In the genomic region with DNA sequence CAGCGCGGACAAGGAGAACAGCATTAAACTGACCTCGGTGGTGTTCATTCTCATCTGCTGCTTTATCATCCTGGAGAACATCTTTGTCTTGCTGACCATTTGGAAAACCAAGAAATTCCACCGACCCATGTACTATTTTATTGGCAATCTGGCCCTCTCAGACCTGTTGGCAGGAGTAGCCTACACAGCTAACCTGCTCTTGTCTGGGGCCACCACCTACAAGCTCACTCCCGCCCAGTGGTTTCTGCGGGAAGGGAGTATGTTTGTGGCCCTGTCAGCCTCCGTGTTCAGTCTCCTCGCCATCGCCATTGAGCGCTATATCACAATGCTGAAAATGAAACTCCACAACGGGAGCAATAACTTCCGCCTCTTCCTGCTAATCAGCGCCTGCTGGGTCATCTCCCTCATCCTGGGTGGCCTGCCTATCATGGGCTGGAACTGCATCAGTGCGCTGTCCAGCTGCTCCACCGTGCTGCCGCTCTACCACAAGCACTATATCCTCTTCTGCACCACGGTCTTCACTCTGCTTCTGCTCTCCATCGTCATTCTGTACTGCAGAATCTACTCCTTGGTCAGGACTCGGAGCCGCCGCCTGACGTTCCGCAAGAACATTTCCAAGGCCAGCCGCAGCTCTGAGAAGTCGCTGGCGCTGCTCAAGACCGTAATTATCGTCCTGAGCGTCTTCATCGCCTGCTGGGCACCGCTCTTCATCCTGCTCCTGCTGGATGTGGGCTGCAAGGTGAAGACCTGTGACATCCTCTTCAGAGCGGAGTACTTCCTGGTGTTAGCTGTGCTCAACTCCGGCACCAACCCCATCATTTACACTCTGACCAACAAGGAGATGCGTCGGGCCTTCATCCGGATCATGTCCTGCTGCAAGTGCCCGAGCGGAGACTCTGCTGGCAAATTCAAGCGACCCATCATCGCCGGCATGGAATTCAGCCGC, we compare ENCODE assay signal across 8 cellular contexts. TPM values are rescaled to one million over a fixed set of nuclear protein-coding genes. Genes with fewer than 3 reads are reported as not detected.
DNase-seq lines count a peak whose midpoint lies in the region; ATAC-seq and TF ChIP-seq lines count a peak whose summit lies in the region.

No MANE protein-coding gene starts in this region.

- H3K36me3 Mint-ChIP-seq in H9 (ENCODE audit: insufficient read depth in 1 of 3, low read depth in 3 of 3): peaks cover 0 to 11% (median 5%) of the 10 kb centered on the region in 3 experiments; a peak in 5 of 7 replicates
- H3K36me3 Mint-ChIP-seq in activated CD8-positive, alpha-beta T cell treated with anti-CD3 and anti-CD28 coated beads for 36 hours (ENCODE audit: low read depth): peaks cover 66% of the 10 kb centered on the region

- TF ChIP-seq CTCF in H9 (conservative IDR thresholded peaks at IDR 0.05) (peak; percentile 9; the same call in 1 of the 3 replicates), esophagus muscularis mucosa (IDR thresholded peaks at IDR 0.05) (peak in 1 of 3 experiments; percentile 10)
- TF ChIP-seq CTCF in activated CD8-positive, alpha-beta T cell treated with anti-CD3 and anti-CD28 coated beads for 36 hours (IDR thresholded peaks at IDR 0.05): peak; percentile 60

- intact Hi-C loops in activated CD8-positive, alpha-beta T cell treated with anti-CD3 and anti-CD28 coated beads for 36 hours (cut with micrococcal nuclease): loop anchor here (1.0 to 10.0 kb wide), 7 partner anchors 51 to 312 kb away; partner anchors contain the start of gene DPH5
- intact Hi-C loops in esophagus muscularis mucosa (cut with DNase I): loop anchor here (2.0 to 5.0 kb wide), 3 partner anchors 48 to 319 kb away; partner anchors contain the start of gene DPH5

- H3K4me2 ChIP-seq in H9 (ENCODE audit: insufficient read depth, insufficient read length, low read length): no peak overlapping the region

- H3K79me2 ChIP-seq in H9 (ENCODE audit: insufficient read depth, low read length): no peaks in the 10 kb centered on the region

- H4K8ac ChIP-seq in H9 (replicated peaks; ENCODE audit: insufficient read length, low read depth, low read length): no peak overlapping the region

- POLR2A ChIA-PET in activated CD8-positive, alpha-beta T cell treated with anti-CD3 and anti-CD28 coated beads for 36 hours (lab: Charles Lee): interaction anchor here (0.6 to 7.3 kb wide), 42 partner anchors 7 to 848 kb away, joined by 3 to 106 read pairs (median 4); partner anchors contain the start of gene DPH5

- H4K5ac ChIP-seq in H9 (ENCODE audit: insufficient read length, low read depth, low read length): no peak overlapping the region

- H3K4me1 ChIP-seq in H9 (ENCODE audit: insufficient read depth, low read length) (peaks cover 2% of the 10 kb centered on the region; the same call in 1 of the 2 replicates), esophagus muscularis mucosa (peaks cover 22 to 36% (median 30%) of the 10 kb centered on the region in 4 donors)

- no peak overlapping the region for H3K9ac ChIP-seq in H9 (ENCODE audit: extremely low read depth, insufficient read length, low read length)

- peaks cover 24 to 29% of the 10 kb centered on the region in 2 experiments for H3K4me1 Mint-ChIP-seq in H9
- H3K4me1 Mint-ChIP-seq in activated CD8-positive, alpha-beta T cell treated with anti-CD3 and anti-CD28 coated beads for 36 hours (ENCODE audit: low read depth): peaks cover 42% of the 10 kb centered on the region

- H2AFZ ChIP-seq in H9 (ENCODE audit: low read length): no peak overlapping the region

- H3K4me3 ChIP-seq in esophagus muscularis mucosa: peak overlapping the region; percentile 65 to 85 (median 71)

- DNase-seq in H9: no peak
- peak; percentile 85 for DNase-seq in activated CD8-positive, alpha-beta T cell treated with anti-CD3 and anti-CD28 coated beads for 36 hours
- DNase-seq in esophagus muscularis mucosa (ENCODE audit: extremely low spot score): no peak
- peak; percentile 42 for DNase-seq in stimulated activated CD4-positive, alpha-beta T cell treated with anti-CD3 and anti-CD28 coated beads, Interleukin-4, amount 100 ng/mL, for 1 hour
- no peak for DNase-seq in DMS79 treated with DMSO at 0.1 percent for 48 hours (lab: John Stamatoyannopoulos, UW)
- no peak for DNase-seq in iPS-NIHi11 (ENCODE audit: low spot score)
- no peak for DNase-seq in NCI-H82 (lab: John Stamatoyannopoulos, UW)

- no CpG with 5 or more reads among the region's 42 CpGs for WGBS in H9 (ENCODE audit: extremely low coverage, insufficient read length, low lambda C conversion rate)
- 90% methylated on average over 35 of the region's 42 CpGs for WGBS in esophagus muscularis mucosa

- H3K9me3 ChIP-seq in H9 (ENCODE audit: control insufficient read depth, low read depth, low read length) (no peaks in the 10 kb centered on the region), esophagus muscularis mucosa (no peaks in the 10 kb centered on the region)

- H3K79me1 ChIP-seq in H9 (ENCODE audit: insufficient read depth, low read depth, low read length, poor library complexity, severe bottlenecking): no peaks in the 10 kb centered on the region

- H3K56ac ChIP-seq in H9 (ENCODE audit: insufficient read length, low read depth, low read length): no peak overlapping the region

- no peak overlapping the region for H3K18ac ChIP-seq in H9 (ENCODE audit: insufficient read length, low read depth, low read length)

- peak; percentile 24 for ATAC-seq in activated CD8-positive, alpha-beta T cell treated with anti-CD3 and anti-CD28 coated beads for 36 hours
- no peak for ATAC-seq in HG03571 (IDR thresholded peaks at IDR 0.05; ENCODE audit: unreplicated experiment)

- H3K27me3 ChIP-seq in H9 (ENCODE audit: insufficient read depth, low read length) (peaks cover 14% of the 10 kb centered on the region; the same call in 1 of the 2 replicates), esophagus muscularis mucosa (peaks cover 0 to 3% (median 0%) of the 10 kb centered on the region in 4 donors)

- no peak for TF ChIP-seq POLR2A in esophagus muscularis mucosa (IDR thresholded peaks at IDR 0.05; ENCODE audit: low read depth)

- H3K23ac ChIP-seq in H9 (ENCODE audit: insufficient read length, low read depth, low read length): no peak overlapping the region

- H3K27ac Mint-ChIP-seq in H9: no peak overlapping the region; a peak in 1 of 7 replicates
- H3K27ac Mint-ChIP-seq in activated CD8-positive, alpha-beta T cell treated with anti-CD3 and anti-CD28 coated beads for 36 hours: peak overlapping the region; percentile 98

- H3K27ac ChIP-seq in H9 (ENCODE audit: insufficient read length, low read depth, low read length): no peak overlapping the region
- H3K27ac ChIP-seq in esophagus muscularis mucosa (replicated peaks in 1 of 4): peak overlapping the region; percentile 82 to 87 (median 84)

- H3K4me3 Mint-ChIP-seq in H9: no peak overlapping the region; a peak in 1 of 5 replicates
- peak overlapping the region; percentile 86 for H3K4me3 Mint-ChIP-seq in activated CD8-positive, alpha-beta T cell treated with anti-CD3 and anti-CD28 coated beads for 36 hours

- H2AK5ac ChIP-seq in H9 (ENCODE audit: insufficient read length, low read length): no peak overlapping the region

- no peak overlapping the region for H2BK15ac ChIP-seq in H9 (ENCODE audit: low read depth, low read length)

- no peak overlapping the region for H3T11ph ChIP-seq in H9 (ENCODE audit: low read length)

- no peak overlapping the region for H2BK12ac ChIP-seq in H9 (ENCODE audit: insufficient read length, low read depth, low read length)

- no peak overlapping the region for H2BK5ac ChIP-seq in H9 (ENCODE audit: insufficient read length, low read length)

- H4K20me1 ChIP-seq in H9 (ENCODE audit: control insufficient read depth, insufficient read depth, insufficient read length): no peaks in the 10 kb centered on the region

- H3K23me2 ChIP-seq in H9 (ENCODE audit: insufficient read length, low read depth, low read length, poor library complexity, severe bottlenecking): peaks cover 27% of the 10 kb centered on the region

- H3K9me3 Mint-ChIP-seq in H9: no peaks in the 10 kb centered on the region
- H3K9me3 Mint-ChIP-seq in activated CD8-positive, alpha-beta T cell treated with anti-CD3 and anti-CD28 coated beads for 36 hours: peaks cover 2% of the 10 kb centered on the region

- TF ChIP-seq EP300 in esophagus muscularis mucosa (IDR thresholded peaks at IDR 0.05): no peak

- no peak overlapping the region for H4K91ac ChIP-seq in H9 (ENCODE audit: insufficient read length, low read depth, low read length)

- CTCF ChIA-PET in activated CD8-positive, alpha-beta T cell treated with anti-CD3 and anti-CD28 coated beads for 36 hours (lab: Charles Lee): interaction anchor here (0.8 to 15.6 kb wide), 50 partner anchors 8 to 343 kb away, joined by 3 to 301 read pairs (median 4); partner anchors contain the start of gene SLC30A7

- no peak overlapping the region for H2BK120ac ChIP-seq in H9 (ENCODE audit: low read depth, low read length, poor library complexity, severe bottlenecking)

- peaks cover 0 to 44% (median 14%) of the 10 kb centered on the region in 4 donors for H3K36me3 ChIP-seq in esophagus muscularis mucosa

- no peak overlapping the region for H3K4ac ChIP-seq in H9 (ENCODE audit: low read depth, low read length)

- H3K27me3 Mint-ChIP-seq in H9 (ENCODE audit: low read depth): peaks cover 53% of the 10 kb centered on the region
- no peaks in the 10 kb centered on the region for H3K27me3 Mint-ChIP-seq in activated CD8-positive, alpha-beta T cell treated with anti-CD3 and anti-CD28 coated beads for 36 hours

- no peak overlapping the region for H2BK20ac ChIP-seq in H9 (ENCODE audit: low read depth, low read length, poor library complexity, severe bottlenecking)

- no peak overlapping the region for H3K14ac ChIP-seq in H9 (ENCODE audit: insufficient read depth, low read length)

RNA-seq across cellular contexts. Expression of gene S1PR1, which starts 2.5 kb away (rescaled TPM):
- total RNA-seq in H9 (2021) (0.24 and 0.26 TPM in 2 replicates), esophagus muscularis mucosa (10 to 100 TPM; 17.9 to 98.5 (median 77.4) TPM)
- total RNA-seq in activated CD8-positive, alpha-beta T cell treated with anti-CD3 and anti-CD28 coated beads for 36 hours: 10 to 100 TPM; 63.9 to 66.4 TPM

Comparison
In these comparisons a context has a peak if more than half of its experiments do, and no peak if none do; other contexts are left out.
1. DNase-seq: peak in activated CD8-positive, alpha-beta T cell treated with anti-CD3 and anti-CD28 coated beads for 36 hours (single experiment) and stimulated activated CD4-positive, alpha-beta T cell treated with anti-CD3 and anti-CD28 coated beads, Interleukin-4, amount 100 ng/mL, for 1 hour (single experiment); none in H9 (single experiment), esophagus muscularis mucosa (single experiment), DMS79 treated with DMSO at 0.1 percent for 48 hours (single experiment), iPS-NIHi11 (single experiment) and NCI-H82 (single experiment).
2. RNA of gene S1PR1, which starts 2.5 kb away (total RNA-seq): 17.9 to 98.5 TPM in esophagus muscularis mucosa and 63.9 to 66.4 TPM in activated CD8-positive, alpha-beta T cell treated with anti-CD3 and anti-CD28 coated beads for 36 hours; 0.24 to 0.26 TPM in H9; every median in the first group is over 10 times any median in the second.